7 cellular contexts compared by ENCODE assay signal in genomic region chr9:124110307-124110915, GRCh38.
DNase-seq lines count a peak whose midpoint lies in the region; ATAC-seq and TF ChIP-seq lines count a peak whose summit lies in the region.

No MANE protein-coding gene starts in this region.

- H2AFZ ChIP-seq in mammary epithelial cell (ENCODE audit: low read depth, low read length), result no peak overlapping the region

- H3K4me1 ChIP-seq in mammary epithelial cell (ENCODE audit: insufficient read depth, low read length) (no peaks in the 10 kb centered on the region), liver (ENCODE audit: control insufficient read depth in 4 of 4, insufficient read depth in 4 of 4, low read length in 3 of 4) (no peaks in the 10 kb centered on the region), testis (no peaks in the 10 kb centered on the region)

- in situ Hi-C loops in mammary epithelial cell (cut with MboI; ENCODE audit: low sequenced_read_pairs in 2 of 2), result no loop called here

- CTCF ChIA-PET in RWPE1 (lab: Yijun Ruan, JAX), result interaction anchor here (0.6 to 1.1 kb wide), 5 partner anchors 10 to 567 kb away, joined by 3 to 4 read pairs (median 3); no protein-coding TSS in a partner anchor
- CTCF ChIA-PET in mammary epithelial cell (lab: Charles Lee; ENCODE audit: low non-redundant PET), result no interaction called here

- TF ChIP-seq POLR2A in testis (IDR thresholded peaks at IDR 0.05), result no peak

- H3K9ac ChIP-seq in mammary epithelial cell (ENCODE audit: insufficient read depth, low read length) (no peak overlapping the region), liver (ENCODE audit: low read depth in 1 of 2, low read length in 2 of 2) (no peak overlapping the region)

- H3K27ac ChIP-seq in RWPE1 (no peak overlapping the region), mammary epithelial cell (ENCODE audit: insufficient read depth, low read depth, low read length) (no peak overlapping the region), liver (ENCODE audit: low read depth in 1 of 2, low read length in 2 of 2) (no peak overlapping the region), testis (no peak overlapping the region)

- H3K36me3 ChIP-seq in H7 (replicated peaks; ENCODE audit: control insufficient read depth, insufficient read depth, low read length) (no peaks in the 10 kb centered on the region), mammary epithelial cell (ENCODE audit: insufficient read depth, low read length) (no peaks in the 10 kb centered on the region), liver (ENCODE audit: control insufficient read depth in 4 of 4, insufficient read depth in 3 of 4, low read depth in 1 of 4, low read length in 3 of 4) (no peaks in the 10 kb centered on the region), testis (ENCODE audit: low read depth, missing control alignments) (no peaks in the 10 kb centered on the region)

- DNase-seq in H7, result peak; percentile 86
- peak; percentile 88 for DNase-seq in RWPE1 (ENCODE audit: low spot score)
- peak; percentile 50 for DNase-seq in mammary epithelial cell
- peak; percentile 83 for DNase-seq in testis
- DNase-seq in DMS79 (lab: John Stamatoyannopoulos, UW), result no peak

- no peak for ATAC-seq in HG03039 (IDR thresholded peaks at IDR 0.05; ENCODE audit: unreplicated experiment)

- no peak for TF ChIP-seq RAD21 in liver (IDR thresholded peaks at IDR 0.05)

- dilution Hi-C loops in mammary epithelial cell (cut with HindIII; ENCODE audit: low sequenced_read_pairs), result no loop called here

- TF ChIP-seq CTCF in RWPE1 (conservative IDR thresholded peaks at IDR 0.05; ENCODE audit: low read depth) (no peak), mammary epithelial cell (conservative IDR thresholded peaks at IDR 0.05 in 1 of 2, IDR thresholded peaks at IDR 0.05 in 1 of 2; ENCODE audit: extremely low read depth in 1 of 2, insufficient read depth in 1 of 2, low read depth in 1 of 2, low read length in 2 of 2) (no peak), liver (IDR thresholded peaks at IDR 0.05; ENCODE audit: low read depth, low read length, missing input control) (no peak), testis (IDR thresholded peaks at IDR 0.05) (no peak)

- no peaks in the 10 kb centered on the region for H4K20me1 ChIP-seq in mammary epithelial cell (ENCODE audit: insufficient read depth, low read length)

- intact Hi-C loops in mammary epithelial cell (cut with micrococcal nuclease), result no loop called here
- intact Hi-C loops in testis (cut with DNase I; ENCODE audit: low total_unique reads), result loop anchor here (10.0 kb wide), 1 partner anchor 134 kb away; no protein-coding TSS in a partner anchor

- H3K27me3 ChIP-seq in H7 (ENCODE audit: control insufficient read depth, insufficient read depth, low read length), result no peaks in the 10 kb centered on the region
- H3K27me3 ChIP-seq in mammary epithelial cell (ENCODE audit: insufficient read depth, low read length), result no peaks in the 10 kb centered on the region
- H3K27me3 ChIP-seq in liver (ENCODE audit: control insufficient read depth in 4 of 4, insufficient read depth in 4 of 4, low read length in 3 of 4), result no peaks in the 10 kb centered on the region
- no peaks in the 10 kb centered on the region for H3K27me3 ChIP-seq in testis

- H3K9me3 ChIP-seq in mammary epithelial cell (replicated peaks; ENCODE audit: insufficient read depth, low read length) (no peaks in the 10 kb centered on the region), liver (ENCODE audit: control insufficient read depth in 4 of 4, low read length in 3 of 4) (no peaks in the 10 kb centered on the region), testis (no peaks in the 10 kb centered on the region)

- no peak overlapping the region for H3K4me2 ChIP-seq in mammary epithelial cell (ENCODE audit: insufficient read depth, low read depth, low read length)

- H3K4me3 ChIP-seq in H7 (ENCODE audit: insufficient read depth, low read depth, low read length) (no peak overlapping the region), mammary epithelial cell (replicated peaks in 1 of 3; ENCODE audit: insufficient read depth in 1 of 3, low read depth in 2 of 3, low read length in 3 of 3) (no peak overlapping the region), liver (ENCODE audit: low read depth in 1 of 3, low read length in 3 of 3) (no peak overlapping the region), testis (no peak overlapping the region)

- BruUV-seq in mammary epithelial cell (replicated peaks; lab: Mats Ljungman, UMichigan), result no TSS peak

- POLR2A ChIA-PET in RWPE1 (lab: Yijun Ruan, JAX; ENCODE audit: low non-redundant PET), result no interaction called here

- H3K79me2 ChIP-seq in mammary epithelial cell (ENCODE audit: insufficient read depth, low read length), result no peaks in the 10 kb centered on the region

- WGBS in mammary epithelial cell (ENCODE audit: low coverage, missing lambda C conversion rate), result 31% methylated on average over 11 of the region's 16 CpGs
- WGBS in liver, result 37% methylated on average over 16 of the region's 16 CpGs
- 31 to 35% methylated on average over 16 of the region's 16 CpGs for WGBS in testis, 2 donors

TF ChIP-seq in liver, 16 proteins besides CTCF, POLR2A, EP300 and RAD21:
- TF ChIP-seq REST (IDR thresholded peaks at IDR 0.05) (peak; percentile 100), HNF4G (IDR thresholded peaks at IDR 0.05) (no peak)
